In genomic region chr12:48851883-48852733, GRCh38 we compare ENCODE assay signal across 8 cellular contexts. TPM values are rescaled to one million over a fixed set of nuclear protein-coding genes. Genes with fewer than 3 reads are reported as not detected.
DNase-seq lines count a peak whose midpoint lies in the region; ATAC-seq and TF ChIP-seq lines count a peak whose summit lies in the region.

DDX23 (minus strand) TSS chr12:48852163; CDS start chr12:48845782, 6,381 bp downstream.

- H2BK15ac ChIP-seq in IMR-90 (ENCODE audit: low read depth, low read length), result no peak within 1 kb of the TSS

- H4K91ac ChIP-seq in IMR-90 (ENCODE audit: insufficient read depth, low read depth, low read length), result peak within 1 kb of the TSS; percentile 74

- H3K56ac ChIP-seq in IMR-90 (ENCODE audit: extremely low read depth, insufficient read depth, low read length), result peak within 1 kb of the TSS; percentile 86

- H4K8ac ChIP-seq in IMR-90 (ENCODE audit: low read depth in 2 of 2, low read length in 2 of 2), result peak within 1 kb of the TSS; percentile 78 to 95

- peaks cover 6% of the 10 kb centered on the region; the same call in 1 of the 2 replicates for H3K27me3 ChIP-seq in IMR-90 (ENCODE audit: control insufficient read depth, insufficient read depth, low read length)

- ATAC-seq in GM21528 (IDR thresholded peaks at IDR 0.05; ENCODE audit: low FRiP score, unreplicated experiment) (peak; percentile 93), IMR-90 (ENCODE audit: low read depth) (peak; percentile 98), mucosa of descending colon (peak; percentile 96)

- H3K4ac ChIP-seq in IMR-90 (ENCODE audit: low read depth, low read length), result peak within 1 kb of the TSS; percentile 89

- no peaks in the 10 kb centered on the region for H3K9me3 ChIP-seq in IMR-90 (ENCODE audit: control insufficient read depth, insufficient read depth, low read length)
- H3K9me3 ChIP-seq in mucosa of descending colon, result no peaks in the 10 kb centered on the region

- H2BK5ac ChIP-seq in IMR-90 (ENCODE audit: low read depth, low read length, poor library complexity, severe bottlenecking), result peak within 1 kb of the TSS; percentile 81

- peak within 1 kb of the TSS; percentile 65; the same call in 1 of the 2 replicates for H3K23ac ChIP-seq in IMR-90 (ENCODE audit: low read depth, low read length)

- peak within 1 kb of the TSS; percentile 93 for H2AFZ ChIP-seq in IMR-90 (replicated peaks; ENCODE audit: low read length, poor library complexity)

- H2BK120ac ChIP-seq in IMR-90 (ENCODE audit: low read depth, low read length), result peak within 1 kb of the TSS; percentile 33; the same call in 1 of the 2 replicates

- no peaks in the 10 kb centered on the region; the same call in 1 of the 2 replicates for H3K9me1 ChIP-seq in IMR-90 (ENCODE audit: insufficient read depth, low read length)

- peak within 1 kb of the TSS; percentile 73 for H3K4me2 ChIP-seq in IMR-90 (ENCODE audit: low read depth, low read length)

- TF ChIP-seq POLR2A in IMR-90 (IDR thresholded peaks at IDR 0.05; ENCODE audit: low read depth, low read length), result peak; percentile 68; the same call in 1 of the 2 replicates

- H3K4me1 ChIP-seq in IMR-90 (ENCODE audit: control insufficient read depth, insufficient read depth, low read length), result peaks cover 6% of the 10 kb centered on the region
- H3K4me1 ChIP-seq in mucosa of descending colon (ENCODE audit: low read depth), result peaks cover 17% of the 10 kb centered on the region

- POLR2A ChIA-PET in IMR-90 (lab: Charles Lee; ENCODE audit: unreplicated experiment), result interaction anchor here (0.6 kb wide), 3 partner anchors 15 to 88 kb away, joined by 3 to 6 read pairs (median 4); no protein-coding TSS in a partner anchor

- peak within 1 kb of the TSS; percentile 95 for H2AK9ac ChIP-seq in IMR-90 (replicated peaks; ENCODE audit: low read depth, low read length, poor library complexity)

- WGBS in IMR-90 (ENCODE audit: extremely low coverage in 2 of 2, insufficient read length in 1 of 2), 2 experiments, result 0% methylated on average over 16 of the region's 53 CpGs; no CpG with 5 or more reads in 1 of the 2 experiments

- in situ Hi-C loops in IMR-90 (cut with MboI; ENCODE audit: low sequenced_read_pairs), result loop anchor here (5.0 kb wide), 2 partner anchors 35 to 85 kb away; no protein-coding TSS in a partner anchor

- peak within 1 kb of the TSS; percentile 78 for H3K4me3 ChIP-seq in IMR-90 (ENCODE audit: insufficient read depth, low read depth, low read length)
- H3K4me3 ChIP-seq in epithelial cell of esophagus (ENCODE audit: low read length), result peak within 1 kb of the TSS; percentile 99
- H3K4me3 ChIP-seq in mucosa of descending colon, result peak within 1 kb of the TSS; percentile 76

- H4K20me1 ChIP-seq in IMR-90 (ENCODE audit: insufficient read depth, low read length), result peaks cover 4% of the 10 kb centered on the region

- DNase-seq in DMS 273 (lab: John Stamatoyannopoulos, UW; ENCODE audit: unreplicated experiment) (peak; percentile 96), IMR-90 (peak; percentile 97), OCI-M1 (lab: John Stamatoyannopoulos, UW) (peak; percentile 99), activated T-cell treated with anti-CD3 and anti-CD28 coated beads for 24 hours (ENCODE audit: low read depth) (peak; percentile 88), epithelial cell of esophagus (ENCODE audit: low read depth) (peak; percentile 99), mucosa of descending colon (peak; percentile 92 to 96 (median 93))
- DNase-seq in stimulated activated CD8-positive, alpha-beta memory T cell treated with anti-CD3 and anti-CD28 coated beads, Interleukin-4, amount 100 ng/mL, for 24 hours (ENCODE audit: low read depth), result peak; percentile 88

- peak within 1 kb of the TSS; percentile 66 for H4K5ac ChIP-seq in IMR-90 (ENCODE audit: low read depth, low read length)

- intact Hi-C loops in IMR-90 (cut with micrococcal nuclease), result loop anchor here (1.0 kb wide), 1 partner anchor 143 kb away; no protein-coding TSS in a partner anchor
- intact Hi-C loops in mucosa of descending colon (cut with DNase I, micrococcal nuclease), result loop anchor here in 1 of 2 donors (5.0 kb wide), 1 partner anchor 40 kb away; no protein-coding TSS in a partner anchor

- no peak for TF ChIP-seq RAD21 in IMR-90 (IDR thresholded peaks at IDR 0.05; ENCODE audit: low read length)

- peaks cover 8 to 46% of the 10 kb centered on the region in 2 experiments for H3K79me1 ChIP-seq in IMR-90 (ENCODE audit: low read depth in 1 of 2, low read length in 2 of 2)

- dilution Hi-C loops in IMR-90 (cut with HindIII; ENCODE audit: low sequenced_read_pairs, unreplicated experiment), result no loop called here

- peak within 1 kb of the TSS; percentile 85 for H3K9ac ChIP-seq in IMR-90 (ENCODE audit: low read depth, low read length)

- CTCF ChIA-PET in IMR-90 (lab: Yijun Ruan, JAX), result interaction anchor here (0.5 to 3.3 kb wide), 9 partner anchors 14 to 154 kb away, joined by 4 to 63 read pairs (median 7); partner anchors contain the start of gene RND1

- TF ChIP-seq CTCF in IMR-90 (conservative IDR thresholded peaks at IDR 0.05; ENCODE audit: low read depth, low read length), result no peak
- no peak for TF ChIP-seq CTCF in epithelial cell of esophagus (IDR thresholded peaks at IDR 0.05; ENCODE audit: insufficient read depth, low read depth, low read length, missing control alignments)
- no peak for TF ChIP-seq CTCF in mucosa of descending colon (IDR thresholded peaks at IDR 0.05)

- peak within 1 kb of the TSS; percentile 37 for H2AK5ac ChIP-seq in IMR-90 (ENCODE audit: low read depth, low read length)

- H3K36me3 ChIP-seq in IMR-90 (ENCODE audit: control insufficient read depth, insufficient read depth, low read length) (peaks cover 1% of the 10 kb centered on the region), mucosa of descending colon (ENCODE audit: low read depth) (no peaks in the 10 kb centered on the region)

- H3K27ac ChIP-seq in IMR-90 (ENCODE audit: insufficient read depth, low read length), result peak within 1 kb of the TSS; percentile 90

- H2BK20ac ChIP-seq in IMR-90 (ENCODE audit: low read depth, low read length), result no peak within 1 kb of the TSS; the same call in 1 of the 2 replicates

- BruUV-seq in IMR-90 (replicated peaks; lab: Mats Ljungman, UMichigan), result no TSS peak

- H3K14ac ChIP-seq in IMR-90 (replicated peaks; ENCODE audit: low read depth, low read length), result peak within 1 kb of the TSS; percentile 85

- H3K18ac ChIP-seq in IMR-90 (ENCODE audit: low read depth, low read length), result no peak within 1 kb of the TSS

TF ChIP-seq in IMR-90, 13 proteins besides CTCF, POLR2A, EP300 and RAD21:
- TF ChIP-seq CHD1 (IDR thresholded peaks at IDR 0.05; ENCODE audit: low read depth, low read length), result peak; percentile 69; the same call in 1 of the 2 replicates
- TF ChIP-seq MXI1 (IDR thresholded peaks at IDR 0.05; ENCODE audit: borderline replicate concordance, low read depth, low read length), result peak; percentile 73; the same call in 1 of the 2 replicates
- no peak for TF ChIP-seq NFE2L2 (IDR thresholded peaks at IDR 0.05; ENCODE audit: low read depth, low read length)
- TF ChIP-seq ELK1 (IDR thresholded peaks at IDR 0.05; ENCODE audit: borderline replicate concordance, low read depth, low read length), result no peak
- TF ChIP-seq FOS (IDR thresholded peaks at IDR 0.05; ENCODE audit: low read depth, low read length), result no peak
- TF ChIP-seq BHLHE40 (IDR thresholded peaks at IDR 0.05; ENCODE audit: low read depth, low read length), result no peak
- TF ChIP-seq CEBPB (IDR thresholded peaks at IDR 0.05; ENCODE audit: low read depth, low read length), result no peak
- peak; percentile 99 for TF ChIP-seq MAZ (IDR thresholded peaks at IDR 0.05; ENCODE audit: borderline replicate concordance, low read depth, low read length)
- no peak for TF ChIP-seq MAFK (IDR thresholded peaks at IDR 0.05; ENCODE audit: low read depth, low read length)
- TF ChIP-seq RCOR1 (IDR thresholded peaks at IDR 0.05; ENCODE audit: insufficient replicate concordance, low read length), result peak; percentile 53

RNA-seq across cellular contexts. Expression of gene DDX23, which starts in this region (rescaled TPM):
- total RNA-seq in IMR-90 (2012; rRNA removed), result 81.9 and 92.5 TPM in 2 replicates
- 59.1 and 61.8 TPM in 2 replicates for polyA plus RNA-seq in IMR-90 (2012; rRNA removed)
- 26.3 and 32.9 TPM in 2 replicates for polyA plus RNA-seq in IMR-90 (2012; cell fraction: cytosol; rRNA removed)
- 69.4 and 141 TPM in 2 replicates for polyA plus RNA-seq in IMR-90 (2012; cell fraction: nucleus; rRNA removed; ENCODE audit: low replicate concordance)
- 100 to 1,000 TPM in 1 of 3 donors, 10 to 100 TPM in 2; 70.0 to 105 (median 91.0) TPM for total RNA-seq in mucosa of descending colon

Comparison
In these comparisons a context has a peak if more than half of its experiments do, and no peak if none do; other contexts are left out.
1. Peak in every context shown above with its lines: DNase-seq, ATAC-seq, H3K4me3 ChIP-seq and H3K27ac ChIP-seq.